ENCODE assay signal across 9 cellular contexts in genomic region chr17:44708401-44709263, GRCh38. TPM values are rescaled to one million over a fixed set of nuclear protein-coding genes. Genes with fewer than 3 reads are reported as not detected.
A peak's percentile ranks its signal among the peaks of the same experiment; 100 is the strongest.
DNase-seq lines count a peak whose midpoint lies in the region; ATAC-seq, FAIRE-seq and TF ChIP-seq lines count a peak whose summit lies in the region.
"Had no signal": no experiment of that assay in that cellular context is flagged by ENCODE, and none has a peak within 500 bp of the region (broad histone marks: within the 10 kb centered on the region; RNA-seq: fewer than 3 reads in every experiment).

A gene with protein sequence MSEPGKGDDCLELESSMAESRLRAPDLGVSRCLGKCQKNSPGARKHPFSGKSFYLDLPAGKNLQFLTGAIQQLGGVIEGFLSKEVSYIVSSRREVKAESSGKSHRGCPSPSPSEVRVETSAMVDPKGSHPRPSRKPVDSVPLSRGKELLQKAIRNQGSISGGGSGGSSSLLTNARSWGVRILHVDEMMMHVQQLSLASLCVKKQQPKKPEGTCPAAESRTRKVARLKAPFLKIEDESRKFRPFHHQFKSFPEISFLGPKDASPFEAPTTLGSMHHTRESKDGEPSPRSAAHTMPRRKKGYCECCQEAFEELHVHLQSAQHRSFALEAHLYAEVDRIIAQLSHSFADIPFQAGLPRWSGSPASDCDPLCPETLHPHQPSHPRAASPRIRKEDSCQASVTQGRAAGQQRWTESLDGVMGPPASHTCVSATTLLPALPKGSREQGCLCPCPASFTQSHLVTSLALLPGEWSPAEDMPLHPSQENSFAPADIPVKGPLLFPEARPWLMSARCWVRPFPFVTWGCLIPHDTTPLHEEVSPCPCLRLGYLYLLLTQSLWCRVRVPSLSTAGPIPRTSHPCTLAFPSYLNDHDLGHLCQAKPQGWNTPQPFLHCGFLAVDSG (plus strand): TSS chr17:44708665. CDS start chr17:44708821, 156 bp downstream.

- H3K9ac ChIP-seq in astrocyte (ENCODE audit: low read length), result peak within 1 kb of the TSS; percentile 90
- H3K9ac ChIP-seq in rectal smooth muscle tissue (ENCODE audit: low read length), result peak within 1 kb of the TSS; percentile 59

- H3K4me1 Mint-ChIP-seq in CD4-positive, CD25-positive, alpha-beta regulatory T cell, result peaks cover 0 to 2% (median 0%) of the 10 kb centered on the region in 4 donors
- H3K4me1 Mint-ChIP-seq in astrocyte (ENCODE audit: low read depth, unreplicated experiment), result no peaks in the 10 kb centered on the region

- H3K27ac Mint-ChIP-seq in CD4-positive, CD25-positive, alpha-beta regulatory T cell, result no peak within 1 kb of the TSS
- no peak within 1 kb of the TSS for H3K27ac Mint-ChIP-seq in astrocyte (ENCODE audit: unreplicated experiment)
- H3K27ac Mint-ChIP-seq: dendritic cell treated with granulocyte-macrophage colony-stimulating factor and Interleukin-4, amounts not matched to agents 40 ng/mL and 50 ng/mL, for 4 days had no signal

- no peaks in the 10 kb centered on the region for H3K36me3 Mint-ChIP-seq in CD4-positive, CD25-positive, alpha-beta regulatory T cell
- no peaks in the 10 kb centered on the region for H3K36me3 Mint-ChIP-seq in astrocyte (ENCODE audit: low read depth, unreplicated experiment)

- H3K79me2 ChIP-seq in astrocyte (ENCODE audit: insufficient read depth, low read length) (peaks cover 29% of the 10 kb centered on the region), hepatocyte (peaks cover 12% of the 10 kb centered on the region)

- H3K9me3 ChIP-seq in CD4-positive, CD25-positive, alpha-beta regulatory T cell (ENCODE audit: control insufficient read depth in 2 of 2, low read length in 2 of 2), result no peaks in the 10 kb centered on the region
- H3K9me3 ChIP-seq in astrocyte (ENCODE audit: insufficient read depth, low read depth, low read length) (no peaks in the 10 kb centered on the region), hepatocyte (ENCODE audit: low read depth) (no peaks in the 10 kb centered on the region), uterus (no peaks in the 10 kb centered on the region)

- H3K27me3 ChIP-seq in CD4-positive, CD25-positive, alpha-beta regulatory T cell (ENCODE audit: control insufficient read depth, insufficient read depth, low read length), result no peaks in the 10 kb centered on the region
- no peaks in the 10 kb centered on the region for H3K27me3 ChIP-seq in astrocyte (ENCODE audit: insufficient read depth, low read length)
- no peaks in the 10 kb centered on the region for H3K27me3 ChIP-seq in hepatocyte
- no peaks in the 10 kb centered on the region for H3K27me3 ChIP-seq in rectal smooth muscle tissue (ENCODE audit: control insufficient read depth, insufficient read depth, low read length)
- no peaks in the 10 kb centered on the region for H3K27me3 ChIP-seq in uterus

- WGBS in hepatocyte (ENCODE audit: low lambda C conversion rate, missing lambda C conversion rate), result 2% methylated on average over 52 of the region's 52 CpGs

- no peaks in the 10 kb centered on the region for H3K9me2 ChIP-seq in hepatocyte (replicated peaks; ENCODE audit: insufficient read depth)

- H3K27ac ChIP-seq in CD4-positive, CD25-positive, alpha-beta regulatory T cell (ENCODE audit: insufficient read depth, low read length, poor library complexity, severe bottlenecking), result peak within 1 kb of the TSS; percentile 58
- peak within 1 kb of the TSS; percentile 81 for H3K27ac ChIP-seq in astrocyte (ENCODE audit: low read depth, low read length)
- H3K27ac ChIP-seq in hepatocyte, result peak within 1 kb of the TSS; percentile 72
- peak within 1 kb of the TSS; percentile 82 for H3K27ac ChIP-seq in rectal smooth muscle tissue (ENCODE audit: low read depth, low read length)
- peak within 1 kb of the TSS; percentile 79 to 82 for H3K27ac ChIP-seq in uterus

- H3K4me3 ChIP-seq in CD4-positive, CD25-positive, alpha-beta regulatory T cell (ENCODE audit: low read depth, low read length), result peak within 1 kb of the TSS; percentile 92
- H3K4me3 ChIP-seq in astrocyte (ENCODE audit: insufficient read depth, low read depth, low read length) (peak within 1 kb of the TSS; percentile 96), hepatocyte (peak within 1 kb of the TSS; percentile 50), rectal smooth muscle tissue (ENCODE audit: low read length) (peak within 1 kb of the TSS; percentile 98), uterus (peak within 1 kb of the TSS; percentile 72 to 91)

- no peaks in the 10 kb centered on the region for H3K36me3 ChIP-seq in CD4-positive, CD25-positive, alpha-beta regulatory T cell (ENCODE audit: control insufficient read depth, insufficient read depth, low read length)
- H3K36me3 ChIP-seq in astrocyte (ENCODE audit: insufficient read depth, low read length) (peaks cover under 1% of the 10 kb centered on the region), hepatocyte (replicated peaks; ENCODE audit: insufficient read depth, low read depth) (no peaks in the 10 kb centered on the region), rectal smooth muscle tissue (ENCODE audit: control insufficient read depth, insufficient read depth, low read length) (no peaks in the 10 kb centered on the region), uterus (no peaks in the 10 kb centered on the region)

- TF ChIP-seq POLR2A in uterus (IDR thresholded peaks at IDR 0.05), result peak in 1 of 2 donors; percentile 19

- FAIRE-seq in astrocyte (lab: Jason Lieb, UNC), result no peak

- H3K27me3 Mint-ChIP-seq in CD4-positive, CD25-positive, alpha-beta regulatory T cell, result peaks cover 4% of the 10 kb centered on the region
- peaks cover 2% of the 10 kb centered on the region for H3K27me3 Mint-ChIP-seq in astrocyte (ENCODE audit: low read depth, unreplicated experiment)

- H3K4me2 ChIP-seq in astrocyte (ENCODE audit: low read length) (peak within 1 kb of the TSS; percentile 95), hepatocyte (peak within 1 kb of the TSS; percentile 79)

- intact Hi-C loops in uterus (cut with DNase I; ENCODE audit: low total_unique reads), result no loop called here

- H2AFZ ChIP-seq in astrocyte (ENCODE audit: low read depth, low read length), result peak within 1 kb of the TSS; percentile 91
- peak within 1 kb of the TSS; percentile 94 for H2AFZ ChIP-seq in hepatocyte

- no peak within 1 kb of the TSS for H3K4me3 Mint-ChIP-seq in CD4-positive, CD25-positive, alpha-beta regulatory T cell
- H3K4me3 Mint-ChIP-seq in astrocyte (ENCODE audit: unreplicated experiment), result no peak within 1 kb of the TSS
- H3K4me3 Mint-ChIP-seq: dendritic cell treated with granulocyte-macrophage colony-stimulating factor and Interleukin-4, amounts not matched to agents 40 ng/mL and 50 ng/mL, for 4 days had no signal

- peaks cover 16% of the 10 kb centered on the region for H3K4me1 ChIP-seq in CD4-positive, CD25-positive, alpha-beta regulatory T cell (ENCODE audit: control insufficient read depth, insufficient read depth, low read length, poor library complexity, severe bottlenecking)
- peaks cover 14% of the 10 kb centered on the region for H3K4me1 ChIP-seq in astrocyte (ENCODE audit: insufficient read depth, low read length)
- H3K4me1 ChIP-seq in hepatocyte (ENCODE audit: insufficient read depth), result peaks cover 3% of the 10 kb centered on the region
- H3K4me1 ChIP-seq in rectal smooth muscle tissue (ENCODE audit: control insufficient read depth, insufficient read depth, low read length), result peaks cover 10% of the 10 kb centered on the region
- H3K4me1 ChIP-seq in uterus, result no peaks in the 10 kb centered on the region

- peak; percentile 77 to 95 (median 90) for DNase-seq in CD4-positive, CD25-positive, alpha-beta regulatory T cell
- DNase-seq in GOT3 (lab: John Stamatoyannopoulos, UW) (peak; percentile 65), NCI-H2029 (lab: John Stamatoyannopoulos, UW) (peak; percentile 69), T-helper 22 cell (ENCODE audit: low read depth) (peak; percentile 69), astrocyte (ENCODE audit: low read depth) (peak; percentile 88), hepatocyte (ENCODE audit: low spot score) (peak; percentile 89), uterus (peak; percentile 79 to 87)

- no peaks in the 10 kb centered on the region for H3K9me3 Mint-ChIP-seq in CD4-positive, CD25-positive, alpha-beta regulatory T cell
- H3K9me3 Mint-ChIP-seq in astrocyte (ENCODE audit: unreplicated experiment), result no peaks in the 10 kb centered on the region
- H3K9me3 Mint-ChIP-seq: dendritic cell treated with granulocyte-macrophage colony-stimulating factor and Interleukin-4, amounts not matched to agents 40 ng/mL and 50 ng/mL, for 4 days had no signal

- ATAC-seq in CD4-positive, CD25-positive, alpha-beta regulatory T cell (ENCODE audit: low read depth in 2 of 2), result peak; percentile 94

- no peak for TF ChIP-seq CTCF in astrocyte (IDR thresholded peaks at IDR 0.05; ENCODE audit: insufficient read depth, low read depth, low read length)
- no peak for TF ChIP-seq CTCF in hepatocyte (IDR thresholded peaks at IDR 0.05; ENCODE audit: poor library complexity)
- peak in 2 of 4 experiments; percentile 7 to 26 for TF ChIP-seq CTCF in uterus (IDR thresholded peaks at IDR 0.05)

- H4K20me1 ChIP-seq in astrocyte (ENCODE audit: insufficient read depth, low read length) (no peaks in the 10 kb centered on the region), hepatocyte (ENCODE audit: insufficient read depth, poor library complexity, severe bottlenecking) (no peaks in the 10 kb centered on the region)

RNA-seq across cellular contexts. Expression of the gene that starts here (rescaled TPM):
- total RNA-seq in CD4-positive, CD25-positive, alpha-beta regulatory T cell, result 5.0 TPM
- 1 to 10 TPM in 2 of 4 donors, under 1 TPM in 2; 0.25 to 2.2 (median 0.85) TPM for polyA plus RNA-seq in CD4-positive, CD25-positive, alpha-beta regulatory T cell
- total RNA-seq in astrocyte (7.5 and 9.5 TPM in 2 replicates), hepatocyte (1.8 and 4.1 TPM in 2 replicates), uterus (10 to 100 TPM in 1 of 4 donors, 1 to 10 TPM in 2, not detected in 1; 2.3 to 10.5 (median 9.3) TPM)
- polyA plus RNA-seq in hepatocyte, result 3.4 and 4.1 TPM in 2 replicates

Comparison
In these comparisons a context has a peak if more than half of its experiments do, and no peak if none do; other contexts are left out.
1. Peak in every context shown above with its lines: DNase-seq, ATAC-seq, H3K4me3 ChIP-seq and H3K27ac ChIP-seq.